Comparison of ENCODE assay signal across 1 cellular context in the genomic region with DNA sequence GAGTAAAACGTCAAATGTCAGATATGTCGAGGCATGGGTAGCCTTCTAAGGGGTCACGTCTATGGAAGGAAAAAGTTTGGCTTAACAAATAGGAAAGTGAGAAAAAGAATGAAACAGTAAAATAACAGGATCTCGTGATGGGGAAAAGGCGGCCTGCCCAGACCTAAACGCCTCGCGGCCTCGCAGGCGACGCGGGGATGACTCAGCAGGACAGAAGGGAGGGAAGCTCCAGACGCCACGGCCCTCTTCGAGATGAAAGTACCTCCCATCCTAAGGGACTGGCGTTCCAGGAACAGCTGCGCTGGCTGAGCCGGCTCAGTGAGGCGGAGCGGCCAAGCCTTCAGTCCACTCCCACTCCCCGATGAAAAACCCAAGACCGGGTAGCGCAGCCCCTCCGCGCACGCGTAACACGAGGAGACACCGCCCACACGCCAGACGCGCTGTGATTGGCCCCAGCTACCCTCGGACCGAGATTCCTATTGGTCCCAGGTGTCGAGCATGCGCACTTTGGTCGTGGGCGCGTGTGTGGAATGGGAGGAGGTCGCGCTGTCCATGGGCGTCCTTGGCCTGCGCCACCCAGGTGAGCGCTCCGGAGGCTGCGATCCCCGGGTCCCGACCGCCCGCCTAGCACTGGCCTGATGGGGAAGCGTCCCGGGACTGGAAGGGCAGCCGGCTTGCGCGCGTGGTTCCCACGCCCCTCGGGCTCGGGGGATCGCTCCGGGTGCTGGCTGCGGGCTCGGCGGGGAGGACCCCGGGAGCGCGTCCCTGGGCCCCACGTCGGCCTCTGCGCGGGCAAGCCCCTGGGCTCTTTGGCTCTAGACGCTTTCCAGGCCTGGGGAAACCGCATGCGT.
A peak's percentile ranks its signal among the peaks of the same experiment; 100 is the strongest.
TF ChIP-seq lines count a peak whose summit lies in the region.

No MANE protein-coding gene starts in this region.

TF ChIP-seq in A549, 52 proteins besides CTCF, POLR2A, EP300 and RAD21 (continued from another document):
- TF ChIP-seq, protein P1, sequence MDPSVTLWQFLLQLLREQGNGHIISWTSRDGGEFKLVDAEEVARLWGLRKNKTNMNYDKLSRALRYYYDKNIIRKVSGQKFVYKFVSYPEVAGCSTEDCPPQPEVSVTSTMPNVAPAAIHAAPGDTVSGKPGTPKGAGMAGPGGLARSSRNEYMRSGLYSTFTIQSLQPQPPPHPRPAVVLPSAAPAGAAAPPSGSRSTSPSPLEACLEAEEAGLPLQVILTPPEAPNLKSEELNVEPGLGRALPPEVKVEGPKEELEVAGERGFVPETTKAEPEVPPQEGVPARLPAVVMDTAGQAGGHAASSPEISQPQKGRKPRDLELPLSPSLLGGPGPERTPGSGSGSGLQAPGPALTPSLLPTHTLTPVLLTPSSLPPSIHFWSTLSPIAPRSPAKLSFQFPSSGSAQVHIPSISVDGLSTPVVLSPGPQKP (IDR thresholded peaks at IDR 0.05; ENCODE audit: low read depth, low read length): no peak
- TF ChIP-seq MAFK (IDR thresholded peaks at IDR 0.05; ENCODE audit: partially characterized antibody): peak; percentile 89
- TF ChIP-seq RNF2 (IDR thresholded peaks at IDR 0.05; ENCODE audit: borderline replicate concordance, low read depth): no peak
- no peak for TF ChIP-seq NR3C1 (IDR thresholded peaks at IDR 0.05)
- peak; percentile 63; the same call in 1 of the 2 replicates for TF ChIP-seq NFE2L2 (conservative IDR thresholded peaks at IDR 0.05; ENCODE audit: low read length)
- TF ChIP-seq, protein P2, sequence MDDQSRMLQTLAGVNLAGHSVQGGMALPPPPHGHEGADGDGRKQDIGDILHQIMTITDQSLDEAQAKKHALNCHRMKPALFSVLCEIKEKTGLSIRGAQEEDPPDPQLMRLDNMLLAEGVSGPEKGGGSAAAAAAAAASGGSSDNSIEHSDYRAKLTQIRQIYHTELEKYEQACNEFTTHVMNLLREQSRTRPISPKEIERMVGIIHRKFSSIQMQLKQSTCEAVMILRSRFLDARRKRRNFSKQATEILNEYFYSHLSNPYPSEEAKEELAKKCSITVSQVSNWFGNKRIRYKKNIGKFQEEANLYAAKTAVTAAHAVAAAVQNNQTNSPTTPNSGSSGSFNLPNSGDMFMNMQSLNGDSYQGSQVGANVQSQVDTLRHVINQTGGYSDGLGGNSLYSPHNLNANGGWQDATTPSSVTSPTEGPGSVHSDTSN (IDR thresholded peaks at IDR 0.05): no peak
- TF ChIP-seq RARB (CRISPR knock-in tag; IDR thresholded peaks at IDR 0.05): no peak
- TF ChIP-seq, protein P3, sequence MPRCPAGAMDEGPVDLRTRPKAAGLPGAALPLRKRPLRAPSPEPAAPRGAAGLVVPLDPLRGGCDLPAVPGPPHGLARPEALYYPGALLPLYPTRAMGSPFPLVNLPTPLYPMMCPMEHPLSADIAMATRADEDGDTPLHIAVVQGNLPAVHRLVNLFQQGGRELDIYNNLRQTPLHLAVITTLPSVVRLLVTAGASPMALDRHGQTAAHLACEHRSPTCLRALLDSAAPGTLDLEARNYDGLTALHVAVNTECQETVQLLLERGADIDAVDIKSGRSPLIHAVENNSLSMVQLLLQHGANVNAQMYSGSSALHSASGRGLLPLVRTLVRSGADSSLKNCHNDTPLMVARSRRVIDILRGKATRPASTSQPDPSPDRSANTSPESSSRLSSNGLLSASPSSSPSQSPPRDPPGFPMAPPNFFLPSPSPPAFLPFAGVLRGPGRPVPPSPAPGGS (IDR thresholded peaks at IDR 0.05): no peak
TF ChIP-seq in A549: peak in this region for 7.
